19 cellular contexts compared by ENCODE assay signal in genomic region chr16:65961491-65962143, GRCh38.
"Had no signal": no experiment of that assay in that cellular context is flagged by ENCODE, and none has a peak within 500 bp of the region (broad histone marks: within the 10 kb centered on the region; RNA-seq: fewer than 3 reads in every experiment).

No MANE protein-coding gene starts in this region.

- ATAC-seq: effector memory CD8-positive, alpha-beta T cell; left lobe of liver had no signal

- H3K4me3 Mint-ChIP-seq: activated naive CD4-positive, alpha-beta T cell treated with anti-CD3 and anti-CD28 coated beads, Interleukin-2, amount 50 U/mL, for 24 hours; effector memory CD8-positive, alpha-beta T cell; natural killer cell treated with Interleukin-12 subunit alpha and Interleukin-12 subunit beta and Interleukin-15 and Interleukin-18, amount 100 ng/mL, for 72 hours had no signal

- H3K27ac Mint-ChIP-seq: activated naive CD4-positive, alpha-beta T cell treated with anti-CD3 and anti-CD28 coated beads, Interleukin-2, amount 50 U/mL, for 24 hours; effector memory CD8-positive, alpha-beta T cell; natural killer cell treated with Interleukin-12 subunit alpha and Interleukin-12 subunit beta and Interleukin-15 and Interleukin-18, amount 100 ng/mL, for 72 hours had no signal

- H3K9me3 Mint-ChIP-seq: activated naive CD4-positive, alpha-beta T cell treated with anti-CD3 and anti-CD28 coated beads, Interleukin-2, amount 50 U/mL, for 24 hours; natural killer cell treated with Interleukin-12 subunit alpha and Interleukin-12 subunit beta and Interleukin-15 and Interleukin-18, amount 100 ng/mL, for 72 hours had no signal

- H3K27me3 ChIP-seq: cardiac muscle cell, esophagus squamous epithelium, thyroid gland had no signal

- H3K27ac ChIP-seq: cardiac muscle cell, esophagus squamous epithelium, thyroid gland, VCaP had no signal

- H3K4me1 ChIP-seq: thyroid gland had no signal

- H3K36me3 Mint-ChIP-seq: activated naive CD4-positive, alpha-beta T cell treated with anti-CD3 and anti-CD28 coated beads, Interleukin-2, amount 50 U/mL, for 24 hours; natural killer cell treated with Interleukin-12 subunit alpha and Interleukin-12 subunit beta and Interleukin-15 and Interleukin-18, amount 100 ng/mL, for 72 hours had no signal

- H3K4me3 ChIP-seq: cardiac muscle cell, esophagus squamous epithelium, lung, thyroid gland had no signal

- H3K4me1 Mint-ChIP-seq: activated naive CD4-positive, alpha-beta T cell treated with anti-CD3 and anti-CD28 coated beads, Interleukin-2, amount 50 U/mL, for 24 hours had no signal

- H3K36me3 ChIP-seq: cardiac muscle cell, esophagus squamous epithelium, thyroid gland had no signal

- H3K9me3 ChIP-seq: esophagus squamous epithelium, thyroid gland had no signal

- DNase-seq: activated CD4-positive, alpha-beta T cell treated with anti-CD3 and anti-CD28 coated beads, Interleukin-2, amount 50 U/mL, for 1 hour; activated CD4-positive, CD25-positive, alpha-beta regulatory T cell treated with anti-CD3 and anti-CD28 coated beads, Interleukin-2, amount 50 U/mL, for 72 hours; activated CD8-positive, alpha-beta memory T cell treated with anti-CD3 and anti-CD28 coated beads for 24 hours; activated CD8-positive, alpha-beta memory T cell treated with anti-CD3 and anti-CD28 coated beads, Interleukin-2, amount 50 U/mL, for 48 hours; activated gamma-delta T cell; activated T-cell treated with anti-CD3 and anti-CD28 coated beads, Interleukin-2, amount 50 U/mL, for 48 hours; effector memory CD8-positive, alpha-beta T cell; esophagus squamous epithelium; occipital lobe; stimulated activated CD4-positive, alpha-beta T cell treated with anti-CD3 and anti-CD28 coated beads, Interleukin-2, amount 100 ng/mL, for 24 hours; stimulated activated naive CD4-positive, alpha-beta T cell treated with Interleukin-2 at 50 U/mL for 16 hours; T-helper 2 cell; thyroid gland had no signal
